8 cellular contexts compared by ENCODE assay signal in the genomic region with DNA sequence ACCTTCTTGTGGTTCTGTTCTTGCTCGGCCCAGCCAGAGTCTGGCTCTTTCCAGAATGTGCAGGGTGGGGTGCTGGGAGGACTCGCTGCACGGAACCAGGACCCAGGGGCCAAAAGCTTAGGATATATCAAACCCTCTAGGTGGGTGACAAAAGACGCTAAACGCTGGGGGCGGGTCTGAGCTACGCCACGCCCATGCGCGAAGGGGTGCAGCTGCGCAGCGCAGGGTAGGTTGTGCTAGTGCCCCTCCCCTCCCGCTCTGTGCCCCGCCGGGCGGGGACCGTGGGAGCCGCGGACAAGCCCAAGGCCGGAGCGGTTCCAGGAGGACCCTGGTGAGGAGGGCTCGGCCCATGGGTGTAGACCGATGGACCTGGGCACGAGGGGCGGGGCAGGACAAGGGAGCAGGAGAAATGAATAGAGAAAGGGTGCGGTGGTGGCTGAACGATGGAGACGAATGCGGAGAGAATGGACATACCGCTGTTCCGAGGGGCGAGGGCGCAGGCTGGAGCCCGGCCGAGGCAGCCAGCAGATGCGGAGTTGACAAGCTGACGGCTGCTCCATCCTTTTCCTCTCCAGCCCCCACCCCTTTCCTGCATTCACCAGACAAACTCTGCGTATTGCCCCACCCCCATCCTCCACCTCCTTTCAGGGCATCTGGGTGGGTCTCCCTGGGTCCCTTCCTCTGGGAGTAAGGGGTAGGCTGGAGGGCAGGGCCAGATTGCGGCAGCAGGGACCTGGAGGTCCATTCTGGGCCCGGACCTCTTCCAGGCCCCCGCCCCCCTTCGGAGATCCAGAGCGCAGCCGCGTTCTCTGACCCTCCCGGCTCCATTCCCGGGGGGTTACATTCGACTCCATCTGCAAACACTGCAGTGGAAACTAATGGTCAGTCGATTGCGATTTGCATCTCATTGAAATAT. TPM values are rescaled to one million over a fixed set of nuclear protein-coding genes. Genes with fewer than 3 reads are reported as not detected.
DNase-seq lines count a peak whose midpoint lies in the region; ATAC-seq and TF ChIP-seq lines count a peak whose summit lies in the region.

A gene with protein sequence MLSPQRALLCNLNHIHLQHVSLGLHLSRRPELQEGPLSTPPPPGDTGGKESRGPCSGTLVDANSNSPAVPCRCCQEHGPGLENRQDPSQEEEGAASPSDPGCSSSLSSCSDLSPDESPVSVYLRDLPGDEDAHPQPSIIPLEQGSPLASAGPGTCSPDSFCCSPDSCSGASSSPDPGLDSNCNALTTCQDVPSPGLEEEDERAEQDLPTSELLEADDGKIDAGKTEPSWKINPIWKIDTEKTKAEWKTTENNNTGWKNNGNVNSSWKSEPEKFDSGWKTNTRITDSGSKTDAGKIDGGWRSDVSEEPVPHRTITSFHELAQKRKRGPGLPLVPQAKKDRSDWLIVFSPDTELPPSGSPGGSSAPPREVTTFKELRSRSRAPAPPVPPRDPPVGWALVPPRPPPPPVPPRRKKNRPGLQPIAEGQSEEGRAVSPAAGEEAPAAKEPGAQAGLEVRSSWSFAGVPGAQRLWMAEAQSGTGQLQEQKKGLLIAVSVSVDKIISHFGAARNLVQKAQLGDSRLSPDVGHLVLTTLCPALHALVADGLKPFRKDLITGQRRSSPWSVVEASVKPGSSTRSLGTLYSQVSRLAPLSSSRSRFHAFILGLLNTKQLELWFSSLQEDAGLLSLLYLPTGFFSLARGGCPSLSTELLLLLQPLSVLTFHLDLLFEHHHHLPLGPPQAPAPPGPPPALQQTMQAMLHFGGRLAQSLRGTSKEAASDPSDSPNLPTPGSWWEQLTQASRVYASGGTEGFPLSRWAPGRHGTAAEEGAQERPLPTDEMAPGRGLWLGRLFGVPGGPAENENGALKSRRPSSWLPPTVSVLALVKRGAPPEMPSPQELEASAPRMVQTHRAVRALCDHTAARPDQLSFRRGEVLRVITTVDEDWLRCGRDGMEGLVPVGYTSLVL (plus strand): TSS at position 234 of the 916 bp plus-strand sequence. CDS start 880 bp downstream, outside the sequence.

- peak within 1 kb of the TSS; percentile 70 for H3K4me3 Mint-ChIP-seq in progenitor cell of endocrine pancreas (ENCODE audit: low read depth)

- H3K4me1 ChIP-seq in ascending aorta (peaks cover 9 to 22% of the 10 kb centered on the region in 2 donors), right atrium auricular region (peaks cover 0 to 44% of the 10 kb centered on the region in 2 donors), upper lobe of right lung (peaks cover 36% of the 10 kb centered on the region)

- ATAC-seq in upper lobe of right lung (peak; percentile 2), GM18517 (IDR thresholded peaks at IDR 0.05; ENCODE audit: unreplicated experiment) (no peak)

- H3K9me3 Mint-ChIP-seq in progenitor cell of endocrine pancreas (ENCODE audit: low read depth) = no peaks in the 10 kb centered on the region

- no peak for TF ChIP-seq CTCF in ascending aorta (IDR thresholded peaks at IDR 0.05)
- TF ChIP-seq CTCF in right atrium auricular region (IDR thresholded peaks at IDR 0.05) = peak in 1 of 2 donors; percentile 16
- TF ChIP-seq CTCF in progenitor cell of endocrine pancreas (IDR thresholded peaks at IDR 0.05; ENCODE audit: unreplicated experiment) = no peak
- TF ChIP-seq CTCF in upper lobe of right lung (IDR thresholded peaks at IDR 0.05) = no peak

- intact Hi-C loops in ascending aorta (cut with DNase I) = loop anchor here (5.0 kb wide), 1 partner anchor 129 kb away; no protein-coding TSS in a partner anchor
- intact Hi-C loops in upper lobe of right lung (cut with DNase I) = loop anchor here (10.0 kb wide), 1 partner anchor 66 kb away; a partner anchor contains a TSS

- H3K9me3 ChIP-seq in ascending aorta = no peaks in the 10 kb centered on the region
- H3K9me3 ChIP-seq in right atrium auricular region = no peaks in the 10 kb centered on the region
- no peaks in the 10 kb centered on the region for H3K9me3 ChIP-seq in upper lobe of right lung

- H3K27ac ChIP-seq in ascending aorta = peak within 1 kb of the TSS; percentile 96 to 97
- H3K27ac ChIP-seq in right atrium auricular region = peak within 1 kb of the TSS; percentile 97 to 99
- H3K27ac ChIP-seq in upper lobe of right lung = peak within 1 kb of the TSS; percentile 51

- H3K36me3 ChIP-seq in ascending aorta (peaks cover 0 to 9% of the 10 kb centered on the region in 2 donors), right atrium auricular region (peaks cover 13% of the 10 kb centered on the region), upper lobe of right lung (peaks cover 34% of the 10 kb centered on the region)

- H3K36me3 Mint-ChIP-seq in progenitor cell of endocrine pancreas (ENCODE audit: insufficient read depth) = peaks cover 8% of the 10 kb centered on the region

- H3K4me1 Mint-ChIP-seq in progenitor cell of endocrine pancreas (ENCODE audit: low read depth) = peaks cover 26% of the 10 kb centered on the region

- H3K27me3 ChIP-seq in ascending aorta (no peaks in the 10 kb centered on the region), right atrium auricular region (no peaks in the 10 kb centered on the region), upper lobe of right lung (no peaks in the 10 kb centered on the region)

- H3K4me3 ChIP-seq in ascending aorta = peak within 1 kb of the TSS; percentile 74 to 89
- H3K4me3 ChIP-seq in right atrium auricular region = peak within 1 kb of the TSS; percentile 41 to 80
- peak within 1 kb of the TSS; percentile 76 for H3K4me3 ChIP-seq in upper lobe of right lung

- no peaks in the 10 kb centered on the region for H3K27me3 Mint-ChIP-seq in progenitor cell of endocrine pancreas

- DNase-seq in DMS79 treated with DMSO at 0.1 percent for 48 hours (lab: John Stamatoyannopoulos, UW) (peak; percentile 44), DMS79 (lab: John Stamatoyannopoulos, UW) (no peak), T-helper 22 cell (ENCODE audit: low read depth) (peak; percentile 56), ascending aorta (ENCODE audit: low spot score in 2 of 2) (peak; percentile 48 to 92), right atrium auricular region (ENCODE audit: low spot score) (peak; percentile 84), progenitor cell of endocrine pancreas (ENCODE audit: low spot score, unreplicated experiment) (peak; percentile 35), upper lobe of right lung (peak; percentile 86)

- H3K27ac Mint-ChIP-seq in progenitor cell of endocrine pancreas = peak within 1 kb of the TSS; percentile 20

RNA-seq across cellular contexts. Expression of the gene that starts here (rescaled TPM):
- total RNA-seq in ascending aorta (18.4 TPM), right atrium auricular region (10 to 100 TPM; 20.2 to 23.9 TPM), progenitor cell of endocrine pancreas (37.3 and 37.4 TPM in 2 replicates), upper lobe of right lung (27.0 TPM)
